In the genomic region with DNA sequence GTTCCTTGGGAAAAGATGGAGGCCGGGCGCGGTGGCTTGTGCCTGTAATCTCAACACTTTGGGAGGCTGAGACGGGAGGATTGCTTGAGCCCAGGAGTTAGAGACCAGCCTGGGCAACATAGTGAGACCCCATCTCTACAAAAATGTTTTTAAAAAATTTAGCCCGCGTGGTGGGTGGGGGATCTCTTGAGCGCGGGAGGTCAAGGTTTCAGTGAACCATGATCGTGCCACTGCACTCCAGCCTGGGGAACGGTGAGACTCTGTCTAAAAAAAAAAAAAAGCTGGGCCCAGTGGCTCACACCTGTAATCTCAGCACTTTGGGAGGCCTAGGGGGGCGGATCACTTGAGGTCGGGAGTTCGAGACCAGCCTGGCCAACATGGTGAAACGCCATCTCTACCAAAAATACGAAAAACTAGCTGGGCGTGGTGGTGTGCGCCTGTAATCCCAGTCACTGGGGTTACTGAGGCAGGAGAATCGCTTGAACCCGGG, we compare ENCODE assay signal across 6 cellular contexts. TPM values are rescaled to one million over a fixed set of nuclear protein-coding genes. Genes with fewer than 3 reads are reported as not detected.
DNase-seq lines count a peak whose midpoint lies in the region; TF ChIP-seq lines count a peak whose summit lies in the region.
"Not testable (repeated sequence)": the region's sequence is repeated elsewhere in the genome, so short reads cannot be mapped to it uniquely, and the experiment has no call there.

No MANE protein-coding gene starts in this region.

- H3K4me1 Mint-ChIP-seq in T-helper 2 cell treated with Interferon-gamma antibody and Interleukin-4, amounts not matched to agents 5 μg/mL and 100 μg/mL, for 36 hours (ENCODE audit: low read depth): peaks cover 25% of the 10 kb centered on the region
- peaks cover 29% of the 10 kb centered on the region for H3K4me1 Mint-ChIP-seq in neural crest cell

- H2AFZ ChIP-seq in mammary epithelial cell (ENCODE audit: low read depth, low read length) (peak overlapping the region; percentile 98), hepatocyte (peak overlapping the region; percentile 72)

- H3K27ac Mint-ChIP-seq in T-helper 2 cell treated with Interferon-gamma antibody and Interleukin-4, amounts not matched to agents 5 μg/mL and 100 μg/mL, for 36 hours: peak overlapping the region; percentile 99
- not testable (repeated sequence) for H3K27ac Mint-ChIP-seq in neural crest cell (ENCODE audit: unreplicated experiment)

- H3K4me2 ChIP-seq in mammary epithelial cell (ENCODE audit: insufficient read depth, low read depth, low read length): peak overlapping the region; percentile 83
- peak overlapping the region; percentile 80 for H3K4me2 ChIP-seq in hepatocyte

- H3K79me2 ChIP-seq in mammary epithelial cell (ENCODE audit: insufficient read depth, low read length) (peaks cover 46% of the 10 kb centered on the region), hepatocyte (peaks cover 51% of the 10 kb centered on the region)

- not testable (repeated sequence) for H3K9me2 ChIP-seq in hepatocyte (replicated peaks; ENCODE audit: insufficient read depth)

- WGBS in mammary epithelial cell (ENCODE audit: low coverage, missing lambda C conversion rate): 65% methylated on average over 12 of the region's 19 CpGs
- 89% methylated on average over 19 of the region's 19 CpGs for WGBS in hepatocyte (ENCODE audit: low lambda C conversion rate, missing lambda C conversion rate)
- WGBS in transverse colon (ENCODE audit: low coverage in 1 of 2), 2 donors: 82 to 88% methylated on average over 16 to 19 of the region's 19 CpGs

- in situ Hi-C loops in mammary epithelial cell (cut with MboI; ENCODE audit: low sequenced_read_pairs in 2 of 2): loop anchor here (5.0 to 10.0 kb wide), 3 partner anchors 49 to 101 kb away; no protein-coding TSS in a partner anchor
- in situ Hi-C loops in transverse colon (cut with MboI; ENCODE audit: low pct_ligation_motif_present in 1 of 4, low pct_unique_long_range_greater_than_20kb in 1 of 4, low sequenced_read_pairs in 3 of 4): loop anchor here in 3 of 4 donors (10.0 to 25.0 kb wide), 2 partner anchors 101 to 104 kb away; no protein-coding TSS in a partner anchor

- peak overlapping the region; percentile 99 for H3K4me3 Mint-ChIP-seq in T-helper 2 cell treated with Interferon-gamma antibody and Interleukin-4, amounts not matched to agents 5 μg/mL and 100 μg/mL, for 36 hours
- H3K4me3 Mint-ChIP-seq in neural crest cell: peak overlapping the region; percentile 100

- H3K9me3 ChIP-seq in mammary epithelial cell (replicated peaks; ENCODE audit: insufficient read depth, low read length); hepatocyte (ENCODE audit: low read depth); transverse colon: not testable (repeated sequence)

- H3K27me3 ChIP-seq in H7 (ENCODE audit: control insufficient read depth, insufficient read depth, low read length); mammary epithelial cell (ENCODE audit: insufficient read depth, low read length); hepatocyte; transverse colon: not testable (repeated sequence)

- TF ChIP-seq EP300 in transverse colon (IDR thresholded peaks at IDR 0.05; ENCODE audit: low read depth): not testable (repeated sequence)

- DNase-seq in H7; T-helper 2 cell treated with Interferon-gamma antibody and Interleukin-4, amounts not matched to agents 5 μg/mL and 100 μg/mL, for 36 hours (ENCODE audit: low spot score); mammary epithelial cell; hepatocyte (ENCODE audit: low spot score); neural crest cell (ENCODE audit: low read depth, low spot score); transverse colon: not testable (repeated sequence)

- intact Hi-C loops in mammary epithelial cell (cut with micrococcal nuclease): loop anchor here (1.0 to 5.0 kb wide), 5 partner anchors 23 to 151 kb away; a partner anchor contains a TSS
- intact Hi-C loops in transverse colon (cut with DNase I; ENCODE audit: low total_unique reads): loop anchor here (2.0 to 5.0 kb wide), 3 partner anchors 23 to 104 kb away; a partner anchor contains a TSS

- CTCF ChIA-PET in mammary epithelial cell (lab: Charles Lee; ENCODE audit: low non-redundant PET): interaction anchor here (0.6 kb wide), 1 partner anchor 62 kb away, joined by 3 read pairs; no protein-coding TSS in a partner anchor

- H3K4me3 ChIP-seq in H7 (ENCODE audit: insufficient read depth, low read depth, low read length) (peak overlapping the region; percentile 93), mammary epithelial cell (replicated peaks in 1 of 3; ENCODE audit: insufficient read depth in 1 of 3, low read depth in 2 of 3, low read length in 3 of 3) (peak overlapping the region; percentile 59 to 75 (median 75)), hepatocyte (peak overlapping the region; percentile 24), transverse colon (peak overlapping the region; percentile 72 to 88 (median 82))

- BruUV-seq in mammary epithelial cell (replicated peaks; lab: Mats Ljungman, UMichigan): not testable (repeated sequence)

- H3K9ac ChIP-seq in mammary epithelial cell (ENCODE audit: insufficient read depth, low read length): peak overlapping the region; percentile 65

- dilution Hi-C loops in mammary epithelial cell (cut with HindIII; ENCODE audit: low sequenced_read_pairs): not testable (repeated sequence)

- H3K27me3 Mint-ChIP-seq in T-helper 2 cell treated with Interferon-gamma antibody and Interleukin-4, amounts not matched to agents 5 μg/mL and 100 μg/mL, for 36 hours (ENCODE audit: low read depth); neural crest cell (ENCODE audit: low read depth): not testable (repeated sequence)

- not testable (repeated sequence) for TF ChIP-seq POLR2A in transverse colon (IDR thresholded peaks at IDR 0.05)

- H3K36me3 ChIP-seq in H7 (replicated peaks; ENCODE audit: control insufficient read depth, insufficient read depth, low read length); mammary epithelial cell (ENCODE audit: insufficient read depth, low read length); hepatocyte (replicated peaks; ENCODE audit: insufficient read depth, low read depth): not testable (repeated sequence)
- H3K36me3 ChIP-seq in transverse colon: peaks cover 0 to 11% (median 4%) of the 10 kb centered on the region in 4 donors

- TF ChIP-seq CTCF in mammary epithelial cell (conservative IDR thresholded peaks at IDR 0.05 in 1 of 2, IDR thresholded peaks at IDR 0.05 in 1 of 2; ENCODE audit: extremely low read depth in 1 of 2, insufficient read depth in 1 of 2, low read depth in 1 of 2, low read length in 2 of 2); hepatocyte (IDR thresholded peaks at IDR 0.05; ENCODE audit: poor library complexity); neural crest cell (conservative IDR thresholded peaks at IDR 0.05); transverse colon (IDR thresholded peaks at IDR 0.05): not testable (repeated sequence)

- peaks cover 39% of the 10 kb centered on the region for H3K36me3 Mint-ChIP-seq in T-helper 2 cell treated with Interferon-gamma antibody and Interleukin-4, amounts not matched to agents 5 μg/mL and 100 μg/mL, for 36 hours (ENCODE audit: low read depth)
- H3K36me3 Mint-ChIP-seq in neural crest cell (ENCODE audit: low read depth): not testable (repeated sequence)

- H3K27ac ChIP-seq in mammary epithelial cell (ENCODE audit: insufficient read depth, low read depth, low read length): not testable (repeated sequence)
- H3K27ac ChIP-seq in hepatocyte (peak overlapping the region; percentile 86), transverse colon (peak overlapping the region in 3 of 4 donors; percentile 93 to 97 (median 94))

- peaks cover 33% of the 10 kb centered on the region for H3K4me1 ChIP-seq in mammary epithelial cell (ENCODE audit: insufficient read depth, low read length)
- peaks cover 18% of the 10 kb centered on the region for H3K4me1 ChIP-seq in hepatocyte (ENCODE audit: insufficient read depth)
- peaks cover 15 to 29% (median 23%) of the 10 kb centered on the region in 4 donors for H3K4me1 ChIP-seq in transverse colon

- not testable (repeated sequence) for H3K9me3 Mint-ChIP-seq in T-helper 2 cell treated with Interferon-gamma antibody and Interleukin-4, amounts not matched to agents 5 μg/mL and 100 μg/mL, for 36 hours; neural crest cell

- not testable (repeated sequence) for H4K20me1 ChIP-seq in mammary epithelial cell (ENCODE audit: insufficient read depth, low read length); hepatocyte (ENCODE audit: insufficient read depth, poor library complexity, severe bottlenecking)

RNA-seq across cellular contexts. Expression of a gene that starts 0.8 kb away (rescaled TPM):
- total RNA-seq in H7 (2014; rRNA removed; shearing (Covaris generic)): 20.4 and 22.5 TPM in 2 replicates
- total RNA-seq in mammary epithelial cell (10 to 100 TPM; 11.5 to 22.0 TPM), hepatocyte (19.9 and 25.1 TPM in 2 replicates), neural crest cell (29.6 and 31.6 TPM in 2 replicates), transverse colon (10 to 100 TPM; 16.9 to 36.0 (median 32.0) TPM)
- polyA plus RNA-seq in mammary epithelial cell (17.6 TPM), hepatocyte (21.3 and 23.8 TPM in 2 replicates)
- 15.0 TPM for polyA minus RNA-seq in mammary epithelial cell

RNA-seq across cellular contexts. Expression of a gene that starts 0.9 kb away (rescaled TPM):
- 9.8 and 12.0 TPM in 2 replicates for total RNA-seq in H7 (2014; rRNA removed; shearing (Covaris generic))
- total RNA-seq in mammary epithelial cell: 10 to 100 TPM; 13.0 to 18.2 TPM
- 8.2 TPM for polyA plus RNA-seq in mammary epithelial cell
- polyA minus RNA-seq in mammary epithelial cell: 42.6 TPM
- 11.6 and 15.9 TPM in 2 replicates for total RNA-seq in hepatocyte
- polyA plus RNA-seq in hepatocyte: 16.6 and 21.3 TPM in 2 replicates
- 34.7 and 35.0 TPM in 2 replicates for total RNA-seq in neural crest cell
- total RNA-seq in transverse colon: 10 to 100 TPM; 49.7 to 93.1 (median 71.6) TPM

RNA-seq across cellular contexts. Expression of a gene that starts 11.2 kb away (rescaled TPM):
- 25.9 and 34.1 TPM in 2 replicates for total RNA-seq in H7 (2014; rRNA removed; shearing (Covaris generic))
- total RNA-seq in mammary epithelial cell: 10 to 100 TPM in 1 of 2 donors, 1 to 10 TPM in 1; 9.3 to 70.1 TPM
- polyA plus RNA-seq in mammary epithelial cell: 49.6 TPM
- 15.0 TPM for polyA minus RNA-seq in mammary epithelial cell
- 13.8 and 23.4 TPM in 2 replicates for total RNA-seq in hepatocyte
- 89.6 and 95.9 TPM in 2 replicates for polyA plus RNA-seq in hepatocyte
- total RNA-seq in neural crest cell: 72.4 and 74.6 TPM in 2 replicates
- 100 to 1,000 TPM in 1 of 4 donors, 10 to 100 TPM in 3; 23.2 to 170 (median 26.3) TPM for total RNA-seq in transverse colon

RNA-seq across cellular contexts. Expression of a gene that starts 15.7 kb away (rescaled TPM):
- total RNA-seq in H7 (2014; rRNA removed; shearing (Covaris generic)): 0.11 and 0.17 TPM in 2 replicates
- total RNA-seq in mammary epithelial cell (not detected), hepatocyte (2.5 and 3.4 TPM in 2 replicates), neural crest cell (0.28 TPM in 1 of 2 replicates, not detected in the other), transverse colon (1 to 10 TPM in 2 of 4 donors, under 1 TPM in 1, not detected in 1; 0.80 to 3.8 (median 1.6) TPM)
- polyA plus RNA-seq in mammary epithelial cell (0.10 TPM), hepatocyte (3.1 and 5.2 TPM in 2 replicates)
- polyA minus RNA-seq in mammary epithelial cell: not detected

RNA-seq across cellular contexts. Expression of a gene that starts 18.5 kb away (rescaled TPM):
- 91.2 and 98.8 TPM in 2 replicates for total RNA-seq in H7 (2014; rRNA removed; shearing (Covaris generic))
- total RNA-seq in mammary epithelial cell (10 to 100 TPM; 67.2 to 67.8 TPM), hepatocyte (47.6 and 67.1 TPM in 2 replicates), neural crest cell (53.7 and 56.1 TPM in 2 replicates), transverse colon (10 to 100 TPM; 54.8 to 76.7 (median 58.9) TPM)
- polyA plus RNA-seq in mammary epithelial cell (57.4 TPM), hepatocyte (48.3 and 60.2 TPM in 2 replicates)
- 129 TPM for polyA minus RNA-seq in mammary epithelial cell

Comparison
In these comparisons a context has a peak if more than half of its experiments do, and no peak if none do; other contexts are left out.
1. H3K4me3 ChIP-seq: peak in every context shown above with its lines; median percentile 93 in H7; 82 in transverse colon; 75 in mammary epithelial cell; 24 in hepatocyte.